Comparison of ENCODE assay signal across 26 cellular contexts in the genomic region with DNA sequence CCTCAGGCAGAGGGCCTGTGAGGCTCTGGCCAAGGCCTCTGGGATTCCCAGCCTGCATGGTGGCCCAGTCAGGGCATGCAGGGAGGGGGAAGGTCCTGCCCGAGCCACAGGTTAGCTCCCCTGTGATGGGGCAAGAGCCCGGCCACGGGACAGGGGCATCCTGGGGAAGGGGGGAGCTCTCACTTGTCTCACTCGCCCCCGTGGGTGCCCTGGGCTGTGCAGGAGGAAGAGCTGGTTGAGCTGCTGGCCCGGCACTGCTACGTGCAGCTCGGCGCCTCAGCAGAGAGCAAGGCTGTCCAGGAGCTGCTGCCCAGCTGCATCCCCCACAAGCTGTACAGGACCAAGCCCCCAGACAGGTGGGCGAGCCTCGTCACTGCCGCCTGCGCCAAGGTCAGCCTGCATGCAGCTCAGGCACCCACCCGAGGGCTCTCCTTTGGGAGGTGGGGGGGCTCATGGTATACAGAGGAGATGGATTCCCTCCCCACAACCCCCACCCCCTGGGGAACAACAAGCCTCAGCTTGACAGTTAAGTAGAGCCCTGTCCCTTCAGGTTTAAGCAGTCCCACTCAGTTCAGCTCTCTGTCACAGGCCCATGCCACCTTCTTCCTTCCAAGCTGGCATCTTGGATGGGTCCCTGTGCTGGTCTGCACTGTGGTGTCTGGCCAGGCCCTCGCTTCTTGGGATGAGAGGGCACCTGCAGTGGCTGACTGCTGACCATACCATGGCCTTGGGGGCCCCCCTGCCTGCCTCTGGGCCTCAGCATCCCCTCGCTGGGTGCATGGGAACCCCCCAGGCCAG. TPM values are rescaled to one million over a fixed set of nuclear protein-coding genes. Genes with fewer than 3 reads are reported as not detected.
DNase-seq lines count a peak whose midpoint lies in the region; ATAC-seq and TF ChIP-seq lines count a peak whose summit lies in the region.
"Had no signal": no experiment of that assay in that cellular context is flagged by ENCODE, and none has a peak within 500 bp of the region (broad histone marks: within the 10 kb centered on the region; RNA-seq: fewer than 3 reads in every experiment).

No MANE protein-coding gene starts in this region.

- DNase-seq in Right ventricle myocardium superior: peak; percentile 29
- DNase-seq in right atrium auricular region (ENCODE audit: low spot score): no peak
- peak; percentile 16 for DNase-seq in activated B cell treated with CpG ODN at 0.5 μM for 24 hours
- peak; percentile 90 for DNase-seq in osteoblast (ENCODE audit: insufficient read length, low spot score, missing footprints)
- DNase-seq in superior temporal gyrus (ENCODE audit: extremely low spot score): no peak
- no peak for DNase-seq in DMS 273 treated with DMSO at 0.1 percent for 48 hours (lab: John Stamatoyannopoulos, UW)
- DNase-seq in NAMALWA (ENCODE audit: low spot score): no peak
- DNase-seq: activated CD4-positive, alpha-beta T cell treated with anti-CD3 and anti-CD28 coated beads for 4 hours; activated naive CD8-positive, alpha-beta T cell treated with anti-CD3 and anti-CD28 coated beads for 36 hours; C1 segment of cervical spinal cord; effector CD4-positive, alpha-beta T cell; EL; erythroblast; naive thymus-derived CD4-positive, alpha-beta T cell; NCI-H1105 treated with DMSO at 0.1 percent for 48 hours; NCI-H2029; NCI-H69; stomach had no signal

- H3K27me3 Mint-ChIP-seq in activated B cell treated with CpG ODN at 0.5 μM for 24 hours: no peaks in the 10 kb centered on the region
- H3K27me3 Mint-ChIP-seq: activated naive CD8-positive, alpha-beta T cell treated with anti-CD3 and anti-CD28 coated beads for 36 hours; naive thymus-derived CD4-positive, alpha-beta T cell had no signal

- no peak for ATAC-seq in Right ventricle myocardium superior (ENCODE audit: poor library complexity)
- ATAC-seq in activated B cell treated with CpG ODN at 0.5 μM for 24 hours (ENCODE audit: low read depth): no peak
- ATAC-seq in HG03342 (IDR thresholded peaks at IDR 0.05; ENCODE audit: unreplicated experiment): no peak
- ATAC-seq: HCT116; naive thymus-derived CD4-positive, alpha-beta T cell had no signal

- no peak overlapping the region for H2AFZ ChIP-seq in osteoblast (ENCODE audit: low read length)

- H3K4me2 ChIP-seq in osteoblast (ENCODE audit: insufficient read depth, low read length): no peak overlapping the region

- H3K9me3 ChIP-seq in right atrium auricular region (no peaks in the 10 kb centered on the region), osteoblast (ENCODE audit: low read depth, low read length) (no peaks in the 10 kb centered on the region)
- H3K9me3 ChIP-seq: heart left ventricle, stomach had no signal

- H3K79me2 ChIP-seq in osteoblast (ENCODE audit: insufficient read depth, low read length): no peaks in the 10 kb centered on the region

- no peaks in the 10 kb centered on the region for H4K20me1 ChIP-seq in osteoblast (ENCODE audit: insufficient read depth, low read length)

- CTCF ChIA-PET in activated B cell treated with CpG ODN at 0.5 μM for 24 hours (lab: Charles Lee): interaction anchor here (1.2 kb wide), 1 partner anchor 34 kb away, joined by 3 read pairs; no protein-coding TSS in a partner anchor

- no peaks in the 10 kb centered on the region for H3K36me3 ChIP-seq in right atrium auricular region
- H3K36me3 ChIP-seq in osteoblast (ENCODE audit: insufficient read depth, low read length): no peaks in the 10 kb centered on the region
- H3K36me3 ChIP-seq: heart left ventricle, stomach had no signal

- no peaks in the 10 kb centered on the region for H3K36me3 Mint-ChIP-seq in activated B cell treated with CpG ODN at 0.5 μM for 24 hours (ENCODE audit: low read depth)
- H3K36me3 Mint-ChIP-seq: activated naive CD8-positive, alpha-beta T cell treated with anti-CD3 and anti-CD28 coated beads for 36 hours; mesothelial cell of epicardium; type B pancreatic cell had no signal

- peaks cover 81% of the 10 kb centered on the region for H3K4me1 Mint-ChIP-seq in activated B cell treated with CpG ODN at 0.5 μM for 24 hours
- H3K4me1 Mint-ChIP-seq: activated naive CD8-positive, alpha-beta T cell treated with anti-CD3 and anti-CD28 coated beads for 36 hours; mesothelial cell of epicardium had no signal

- POLR2A ChIA-PET in activated B cell treated with CpG ODN at 0.5 μM for 24 hours (lab: Charles Lee): no interaction called here

- H3K4me1 ChIP-seq in right atrium auricular region (peaks cover 0 to 2% of the 10 kb centered on the region in 2 donors), osteoblast (ENCODE audit: insufficient read depth, low read length) (peaks cover 5% of the 10 kb centered on the region)

- intact Hi-C loops in Right ventricle myocardium superior (cut with DNase I): no loop called here
- intact Hi-C loops in activated B cell treated with CpG ODN at 0.5 μM for 24 hours (cut with micrococcal nuclease): no loop called here

- H3K27ac Mint-ChIP-seq in activated B cell treated with CpG ODN at 0.5 μM for 24 hours: no peak overlapping the region
- H3K27ac Mint-ChIP-seq: activated naive CD8-positive, alpha-beta T cell treated with anti-CD3 and anti-CD28 coated beads for 36 hours; mesothelial cell of epicardium; type B pancreatic cell had no signal

- H3K4me3 ChIP-seq in right atrium auricular region (no peak overlapping the region), osteoblast (ENCODE audit: insufficient read depth, low read length) (no peak overlapping the region)
- H3K4me3 ChIP-seq: heart left ventricle, SK-N-MC, stomach had no signal

- no peak overlapping the region for H3K27ac ChIP-seq in right atrium auricular region
- no peak overlapping the region for H3K27ac ChIP-seq in osteoblast (ENCODE audit: low read depth, low read length)
- H3K27ac ChIP-seq: heart left ventricle, SK-N-MC, stomach had no signal

- H3K4me3 Mint-ChIP-seq in activated B cell treated with CpG ODN at 0.5 μM for 24 hours: no peak overlapping the region
- H3K4me3 Mint-ChIP-seq: activated naive CD8-positive, alpha-beta T cell treated with anti-CD3 and anti-CD28 coated beads for 36 hours; mesothelial cell of epicardium; naive thymus-derived CD4-positive, alpha-beta T cell; type B pancreatic cell had no signal

- TF ChIP-seq CTCF in right atrium auricular region (IDR thresholded peaks at IDR 0.05): no peak
- TF ChIP-seq CTCF in activated B cell treated with CpG ODN at 0.5 μM for 24 hours (IDR thresholded peaks at IDR 0.05): no peak
- no peak for TF ChIP-seq CTCF in osteoblast (IDR thresholded peaks at IDR 0.05; ENCODE audit: extremely low read depth, low read depth, low read length)

- no peaks in the 10 kb centered on the region for H3K9me3 Mint-ChIP-seq in activated B cell treated with CpG ODN at 0.5 μM for 24 hours
- H3K9me3 Mint-ChIP-seq: activated naive CD8-positive, alpha-beta T cell treated with anti-CD3 and anti-CD28 coated beads for 36 hours; mesothelial cell of epicardium; type B pancreatic cell had no signal

- H3K27me3 ChIP-seq in right atrium auricular region (no peaks in the 10 kb centered on the region), osteoblast (ENCODE audit: insufficient read depth, low read length) (no peaks in the 10 kb centered on the region)

RNA-seq across cellular contexts. Expression of gene GPR17, which starts 20.6 kb away (rescaled TPM):
- total RNA-seq in Right ventricle myocardium superior (not detected), right atrium auricular region (under 1 TPM in 1 of 2 donors, not detected in 1; 0.24 TPM), activated B cell treated with CpG ODN at 0.5 μM for 24 hours (not detected in 2 replicates), osteoblast (not detected in 2 replicates)
- total RNA-seq: activated naive CD8-positive, alpha-beta T cell treated with anti-CD3 and anti-CD28 coated beads for 36 hours; fibroblast of villous mesenchyme; mesothelial cell of epicardium; naive thymus-derived CD4-positive, alpha-beta T cell; omental fat pad; stomach had no signal

RNA-seq across cellular contexts. Expression of gene LIMS2, which starts 50.0 kb away (rescaled TPM):
- 237 TPM for total RNA-seq in Right ventricle myocardium superior
- total RNA-seq in right atrium auricular region: 10 to 100 TPM; 80.2 to 91.7 TPM
- total RNA-seq in activated B cell treated with CpG ODN at 0.5 μM for 24 hours: 5.1 and 5.3 TPM in 2 replicates
- total RNA-seq in osteoblast: 11.2 and 14.8 TPM in 2 replicates

Comparison
In these comparisons a context has a peak if more than half of its experiments do, and no peak if none do; other contexts are left out.
1. DNase-seq: peak in Right ventricle myocardium superior (single experiment), activated B cell treated with CpG ODN at 0.5 μM for 24 hours (single experiment) and osteoblast (single experiment); none in right atrium auricular region (single experiment), superior temporal gyrus (single experiment), DMS 273 treated with DMSO at 0.1 percent for 48 hours (single experiment) and NAMALWA (single experiment).